18 cellular contexts compared by ENCODE assay signal in the genomic region with DNA sequence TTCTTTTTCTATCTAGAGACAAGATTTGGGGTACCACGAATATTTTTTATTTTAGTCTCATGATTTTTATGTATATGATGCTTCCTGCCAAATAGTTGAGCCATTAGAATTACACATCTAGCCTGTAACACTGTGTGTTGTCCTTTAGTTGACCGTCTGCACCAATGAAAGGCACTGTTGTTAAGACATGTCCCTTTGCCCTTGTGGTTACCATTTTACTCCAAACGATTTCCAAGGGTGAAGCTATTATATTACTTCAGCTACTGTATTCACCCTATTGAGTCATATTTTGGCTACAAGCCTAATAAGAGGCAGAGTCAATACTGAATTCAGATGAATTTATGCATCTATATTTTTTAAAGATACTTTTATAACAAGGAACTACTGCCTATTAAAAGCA.
A peak's percentile ranks its signal among the peaks of the same experiment; 100 is the strongest.
DNase-seq lines count a peak whose midpoint lies in the region; ATAC-seq, FAIRE-seq and TF ChIP-seq lines count a peak whose summit lies in the region.
"Had no signal": no experiment of that assay in that cellular context is flagged by ENCODE, and none has a peak within 500 bp of the region (broad histone marks: within the 10 kb centered on the region; RNA-seq: fewer than 3 reads in every experiment).

No MANE protein-coding gene starts in this region.

- no peaks in the 10 kb centered on the region for H3K79me2 ChIP-seq in astrocyte (ENCODE audit: insufficient read depth, low read length)

- H3K27ac Mint-ChIP-seq in astrocyte (ENCODE audit: unreplicated experiment): no peak overlapping the region
- H3K27ac Mint-ChIP-seq: activated naive CD4-positive, alpha-beta T cell treated with anti-CD3 and anti-CD28 coated beads, Interleukin-2, amount 50 U/mL, for 72 hours; nephron progenitor cell had no signal

- no peak overlapping the region for H3K4me3 ChIP-seq in astrocyte (ENCODE audit: insufficient read depth, low read depth, low read length)
- H3K4me3 ChIP-seq: lung, upper lobe of right lung had no signal

- no peak overlapping the region for H3K4me3 Mint-ChIP-seq in astrocyte (ENCODE audit: unreplicated experiment)
- H3K4me3 Mint-ChIP-seq: nephron progenitor cell had no signal

- no peaks in the 10 kb centered on the region for H3K4me1 ChIP-seq in astrocyte (ENCODE audit: insufficient read depth, low read length)
- H3K4me1 ChIP-seq: upper lobe of right lung had no signal

- no peaks in the 10 kb centered on the region for H3K9me3 ChIP-seq in astrocyte (ENCODE audit: insufficient read depth, low read depth, low read length)
- H3K9me3 ChIP-seq: upper lobe of right lung had no signal

- H3K9me3 Mint-ChIP-seq in astrocyte (ENCODE audit: unreplicated experiment): peaks cover 3% of the 10 kb centered on the region

- no peaks in the 10 kb centered on the region for H3K27me3 ChIP-seq in astrocyte (ENCODE audit: insufficient read depth, low read length)
- H3K27me3 ChIP-seq: upper lobe of right lung had no signal

- DNase-seq in Daoy (ENCODE audit: low read depth) (peak; percentile 66), M059J (ENCODE audit: low read depth) (peak; percentile 58), astrocyte (ENCODE audit: low read depth) (peak; percentile 92), iris pigment epithelial cell (ENCODE audit: low read depth) (peak; percentile 90), GM13977 (ENCODE audit: low spot score) (no peak), NCI-H2107 (lab: John Stamatoyannopoulos, UW) (no peak)
- DNase-seq in stimulated activated CD4-positive, alpha-beta T cell treated with anti-CD3 and anti-CD28 coated beads, Interleukin-4, amount 100 ng/mL, for 24 hours: no peak
- DNase-seq: activated CD4-positive, CD25-positive, alpha-beta regulatory T cell treated with anti-CD3 and anti-CD28 coated beads, Interleukin-2, amount 50 U/mL, for 72 hours; NCI-H1930; nephron progenitor cell; retina; stimulated activated CD4-positive, alpha-beta T cell treated with anti-CD3 and anti-CD28 coated beads, Interleukin-2, amount 100 ng/mL, for 24 hours; upper lobe of right lung had no signal

- peak overlapping the region; percentile 23 for H3K27ac ChIP-seq in astrocyte (ENCODE audit: low read depth, low read length)
- H3K27ac ChIP-seq: KMS-11, upper lobe of right lung had no signal

- H3K36me3 ChIP-seq in astrocyte (ENCODE audit: insufficient read depth, low read length): no peaks in the 10 kb centered on the region
- H3K36me3 ChIP-seq: upper lobe of right lung had no signal

- H3K9ac ChIP-seq in astrocyte (ENCODE audit: low read length): no peak overlapping the region
- H3K9ac ChIP-seq: KMS-11 had no signal

- TF ChIP-seq CTCF in astrocyte (IDR thresholded peaks at IDR 0.05; ENCODE audit: insufficient read depth, low read depth, low read length) (no peak), GM13977 (IDR thresholded peaks at IDR 0.05; ENCODE audit: extremely low read depth, insufficient read depth, missing control alignments) (no peak)

- H2AFZ ChIP-seq in astrocyte (ENCODE audit: low read depth, low read length): no peak overlapping the region

- in situ Hi-C loops in GM13977 (cut with MboI; ENCODE audit: low pct_unique_long_range_greater_than_20kb, low sequenced_read_pairs, unreplicated experiment): no loop called here

- no peaks in the 10 kb centered on the region for H3K36me3 Mint-ChIP-seq in astrocyte (ENCODE audit: low read depth, unreplicated experiment)
- H3K36me3 Mint-ChIP-seq: activated naive CD4-positive, alpha-beta T cell treated with anti-CD3 and anti-CD28 coated beads, Interleukin-2, amount 50 U/mL, for 72 hours had no signal

- no peak for ATAC-seq in GM21717 (IDR thresholded peaks at IDR 0.05; ENCODE audit: unreplicated experiment)
- ATAC-seq: activated naive CD4-positive, alpha-beta T cell treated with anti-CD3 and anti-CD28 coated beads, Interleukin-2, amount 50 U/mL, for 72 hours; upper lobe of right lung had no signal

- peak; percentile 70 for FAIRE-seq in astrocyte (lab: Jason Lieb, UNC)
- FAIRE-seq: GM12892 had no signal

- H3K4me1 Mint-ChIP-seq in astrocyte (ENCODE audit: low read depth, unreplicated experiment): no peaks in the 10 kb centered on the region

- no peaks in the 10 kb centered on the region for H3K27me3 Mint-ChIP-seq in astrocyte (ENCODE audit: low read depth, unreplicated experiment)

- H3K4me2 ChIP-seq in astrocyte (ENCODE audit: low read length): peak overlapping the region; percentile 16
- H3K4me2 ChIP-seq: KMS-11 had no signal

- H4K20me1 ChIP-seq in astrocyte (ENCODE audit: insufficient read depth, low read length): no peaks in the 10 kb centered on the region

Comparison
In these comparisons a context has a peak if more than half of its experiments do, and no peak if none do; other contexts are left out.
1. DNase-seq: peak in Daoy (single experiment), M059J (single experiment), astrocyte (single experiment) and iris pigment epithelial cell (single experiment); none in GM13977 (single experiment), NCI-H2107 (single experiment) and stimulated activated CD4-positive, alpha-beta T cell treated with anti-CD3 and anti-CD28 coated beads, Interleukin-4, amount 100 ng/mL, for 24 hours (single experiment).